In the genomic region with DNA sequence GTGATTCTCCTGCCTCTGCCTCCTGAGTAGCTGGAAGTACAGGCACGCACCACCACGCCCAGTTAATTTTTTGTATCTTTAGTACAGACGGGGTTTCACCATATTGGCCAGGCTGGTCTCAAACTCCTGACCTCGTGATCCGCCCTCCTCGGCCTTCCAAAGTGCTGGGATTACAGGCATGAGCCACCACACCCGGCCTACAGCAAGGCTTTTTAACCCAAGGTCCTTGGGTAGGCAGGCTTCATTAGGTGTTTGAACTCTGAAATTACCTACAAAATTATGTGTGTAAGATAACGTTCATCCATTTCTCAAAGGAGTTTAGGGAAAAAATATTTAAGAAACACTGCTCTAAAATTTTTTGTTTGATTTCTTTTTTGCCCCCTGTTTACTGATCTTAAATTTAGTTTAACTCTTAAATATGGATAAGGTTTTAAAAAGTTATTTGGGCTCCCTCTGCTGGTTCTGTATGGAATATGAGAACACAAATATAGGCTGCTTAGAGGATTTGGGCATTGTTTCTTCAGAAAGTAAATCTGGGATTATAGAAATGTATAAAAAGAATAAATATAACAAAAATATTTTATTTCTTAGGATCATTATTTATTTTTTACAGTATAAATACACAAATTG, we compare ENCODE assay signal across 9 cellular contexts.
DNase-seq lines count a peak whose midpoint lies in the region; ATAC-seq, FAIRE-seq and TF ChIP-seq lines count a peak whose summit lies in the region.
"Had no signal": no experiment of that assay in that cellular context is flagged by ENCODE, and none has a peak within 500 bp of the region (broad histone marks: within the 10 kb centered on the region; RNA-seq: fewer than 3 reads in every experiment).

No MANE protein-coding gene starts in this region.

- H3K4me2 ChIP-seq in A549: no peak overlapping the region

- CTCF ChIA-PET in A549 (lab: Yijun Ruan, JAX): interaction anchor here (0.7 to 1.3 kb wide), 5 partner anchors 12 to 462 kb away, joined by 3 to 4 read pairs (median 3); no protein-coding TSS in a partner anchor

- no peak overlapping the region for H3K4me3 ChIP-seq in A549
- H3K4me3 ChIP-seq in colonic mucosa: no peak overlapping the region

- ATAC-seq in A549 (peak in 1 of 2 experiments; percentile 68; a peak in 3 of 6 replicates), HG03342 (IDR thresholded peaks at IDR 0.05; ENCODE audit: unreplicated experiment) (no peak)

- no peak for TF ChIP-seq POLR2A in A549 (IDR thresholded peaks at IDR 0.05; ENCODE audit: low read length)

- TF ChIP-seq CTCF in A549 (IDR thresholded peaks at IDR 0.05) (peak; percentile 57), GM12874 (IDR thresholded peaks at IDR 0.05; ENCODE audit: insufficient read depth, low read depth, low read length) (peak; percentile 19; the same call in 1 of the 2 replicates), colonic mucosa (IDR thresholded peaks at IDR 0.05) (peak; percentile 38), nephron (IDR thresholded peaks at IDR 0.05; ENCODE audit: unreplicated experiment in 3 of 3) (peak; percentile 51 to 67 (median 54))

- H3K4me3 Mint-ChIP-seq in nephron: no peak overlapping the region
- H3K4me3 Mint-ChIP-seq: dendritic cell treated with granulocyte-macrophage colony-stimulating factor and Interleukin-4, amounts not matched to agents 40 ng/mL and 50 ng/mL, for 4 days had no signal

- TF ChIP-seq EP300 in A549 (IDR thresholded peaks at IDR 0.05): no peak

- TF ChIP-seq RAD21 in A549 (conservative IDR thresholded peaks at IDR 0.05 in 1 of 2, IDR thresholded peaks at IDR 0.05 in 1 of 2): peak; percentile 57 to 66

- H3K36me3 Mint-ChIP-seq in nephron (ENCODE audit: low read depth): peaks cover 62% of the 10 kb centered on the region

- H3K36me3 ChIP-seq in colonic mucosa: no peaks in the 10 kb centered on the region

- 61% methylated on average over 8 of the region's 8 CpGs for WGBS in A549 (ENCODE audit: missing lambda C conversion rate)

- H3K27me3 Mint-ChIP-seq in nephron (ENCODE audit: low read depth): no peaks in the 10 kb centered on the region
- H3K27me3 Mint-ChIP-seq: dendritic cell treated with granulocyte-macrophage colony-stimulating factor and Interleukin-4, amounts not matched to agents 40 ng/mL and 50 ng/mL, for 4 days had no signal

- no peaks in the 10 kb centered on the region for H3K4me1 ChIP-seq in A549
- no peaks in the 10 kb centered on the region for H3K4me1 ChIP-seq in colonic mucosa

- no peaks in the 10 kb centered on the region for H3K9me3 Mint-ChIP-seq in nephron
- H3K9me3 Mint-ChIP-seq: dendritic cell treated with granulocyte-macrophage colony-stimulating factor and Interleukin-4, amounts not matched to agents 40 ng/mL and 50 ng/mL, for 4 days had no signal

- POLR2A ChIA-PET in A549 (lab: Yijun Ruan, JAX): no interaction called here

- H3K27ac ChIP-seq in A549: peak overlapping the region in 1 of 2 experiments; percentile 63; a peak in 2 of 6 replicates
- H3K27ac ChIP-seq in colonic mucosa: no peak overlapping the region

- no peaks in the 10 kb centered on the region for H3K27me3 ChIP-seq in colonic mucosa

- H3K9me3 ChIP-seq in A549 (no peaks in the 10 kb centered on the region), colonic mucosa (no peaks in the 10 kb centered on the region)

- H3K27ac Mint-ChIP-seq in nephron: peak overlapping the region; percentile 15 to 57 (median 42)
- H3K27ac Mint-ChIP-seq: dendritic cell treated with granulocyte-macrophage colony-stimulating factor and Interleukin-4, amounts not matched to agents 40 ng/mL and 50 ng/mL, for 4 days had no signal

- DNase-seq in A549 (ENCODE audit: low read depth in 1 of 2, low spot score in 1 of 2) (peak; percentile 25 to 48), NCI-H345 treated with DMSO at 0.1 percent for 48 hours (lab: John Stamatoyannopoulos, UW; ENCODE audit: unreplicated experiment) (peak; percentile 17), colonic mucosa (no peak), GOT3 (lab: John Stamatoyannopoulos, UW) (no peak), D341Med (ENCODE audit: low spot score) (no peak)

- intact Hi-C loops in colonic mucosa (cut with DNase I): loop anchor here (2.0 to 5.0 kb wide), 2 partner anchors 206 to 335 kb away; no protein-coding TSS in a partner anchor

- FAIRE-seq in A549 (lab: Jason Lieb, UNC): no peak

- peaks cover 4% of the 10 kb centered on the region for H3K4me1 Mint-ChIP-seq in nephron

- no peak overlapping the region for H3K9ac ChIP-seq in colonic mucosa (ENCODE audit: low read depth in 2 of 2, low read length in 2 of 2)

TF ChIP-seq in A549, 52 proteins besides CTCF, POLR2A, EP300 and RAD21:
- peak; percentile 65 for TF ChIP-seq SMC3 (IDR thresholded peaks at IDR 0.05)
- no peak for TF ChIP-seq NR3C1 (IDR thresholded peaks at IDR 0.05)
- TF ChIP-seq NPAS2 (CRISPR knock-in tag; IDR thresholded peaks at IDR 0.05; ENCODE audit: borderline replicate concordance): no peak
- TF ChIP-seq MAZ (IDR thresholded peaks at IDR 0.05; ENCODE audit: borderline replicate concordance, low read depth, low read length): no peak

Comparison
In these comparisons a context has a peak if more than half of its experiments do, and no peak if none do; other contexts are left out.
1. DNase-seq: peak in A549 (2 of 2) and NCI-H345 treated with DMSO at 0.1 percent for 48 hours (single experiment); none in colonic mucosa (single experiment), GOT3 (single experiment) and D341Med (single experiment).
2. Peak in every context shown above with its lines, with median percentiles within 50 percentile points of each other: CTCF ChIP-seq.